In the genomic region with DNA sequence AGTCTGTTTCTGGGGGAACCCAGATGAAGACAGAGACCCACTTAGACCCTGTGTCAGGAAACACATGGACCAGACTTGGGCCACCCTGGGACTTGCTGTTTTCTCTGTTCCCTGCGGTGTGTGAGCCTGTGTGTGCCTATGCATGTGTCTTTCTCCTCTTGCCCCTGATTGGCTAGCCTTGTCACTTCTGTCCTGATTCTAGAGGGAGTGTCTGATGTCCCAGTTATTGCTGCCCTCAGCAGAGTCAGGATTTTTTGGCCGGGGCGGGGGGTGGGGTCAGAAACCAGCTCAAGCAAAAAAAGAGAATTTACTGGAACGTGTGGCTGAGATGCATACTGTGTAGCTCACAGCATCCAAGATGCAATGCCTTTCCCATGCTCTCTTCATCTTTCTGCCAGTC, we compare ENCODE assay signal across 19 cellular contexts. TPM values are rescaled to one million over a fixed set of nuclear protein-coding genes. Genes with fewer than 3 reads are reported as not detected.
A peak's percentile ranks its signal among the peaks of the same experiment; 100 is the strongest.
DNase-seq lines count a peak whose midpoint lies in the region; ATAC-seq and TF ChIP-seq lines count a peak whose summit lies in the region.
"Had no signal": no experiment of that assay in that cellular context is flagged by ENCODE, and none has a peak within 500 bp of the region (broad histone marks: within the 10 kb centered on the region; RNA-seq: fewer than 3 reads in every experiment).

No MANE protein-coding gene starts in this region.

- no peaks in the 10 kb centered on the region for H3K27me3 ChIP-seq in CD8-positive, alpha-beta T cell (ENCODE audit: insufficient read depth, low read length)
- H3K27me3 ChIP-seq in osteoblast (ENCODE audit: insufficient read depth, low read length) = no peaks in the 10 kb centered on the region
- H3K27me3 ChIP-seq: sigmoid colon, tibial artery had no signal

- ATAC-seq in CD8-positive, alpha-beta T cell = no peak
- ATAC-seq in GM21515 (IDR thresholded peaks at IDR 0.05; ENCODE audit: unreplicated experiment) (peak; percentile 5), activated B cell treated with CpG ODN at 0.5 μM for 24 hours (ENCODE audit: low read depth) (no peak), naive B cell (ENCODE audit: low read depth in 2 of 2) (no peak)

- H3K4me3 Mint-ChIP-seq in CD8-positive, alpha-beta T cell = no peak overlapping the region
- peak overlapping the region; percentile 65 for H3K4me3 Mint-ChIP-seq in activated B cell treated with CpG ODN at 0.5 μM for 24 hours
- H3K4me3 Mint-ChIP-seq in naive B cell = peak overlapping the region; percentile 63 to 91 (median 82)

- H3K9me3 ChIP-seq in CD8-positive, alpha-beta T cell (ENCODE audit: low read length) = no peaks in the 10 kb centered on the region
- H3K9me3 ChIP-seq in osteoblast (ENCODE audit: low read depth, low read length) = no peaks in the 10 kb centered on the region
- H3K9me3 ChIP-seq: sigmoid colon had no signal

- H3K27ac ChIP-seq in CD8-positive, alpha-beta T cell (ENCODE audit: low read depth, low read length) = no peak overlapping the region
- H3K27ac ChIP-seq in osteoblast (ENCODE audit: low read depth, low read length) = no peak overlapping the region
- H3K27ac ChIP-seq: epithelial cell of prostate, parathyroid adenoma, sigmoid colon, tibial artery, VCaP had no signal

- no peak for TF ChIP-seq CTCF in CD8-positive, alpha-beta T cell (IDR thresholded peaks at IDR 0.05)
- TF ChIP-seq CTCF in activated B cell treated with CpG ODN at 0.5 μM for 24 hours (IDR thresholded peaks at IDR 0.05) (no peak), osteoblast (IDR thresholded peaks at IDR 0.05; ENCODE audit: extremely low read depth, low read depth, low read length) (no peak)

- peak overlapping the region; percentile 37 for H3K27ac Mint-ChIP-seq in CD8-positive, alpha-beta T cell
- H3K27ac Mint-ChIP-seq in activated B cell treated with CpG ODN at 0.5 μM for 24 hours (peak overlapping the region; percentile 92), naive B cell (peak overlapping the region; percentile 82 to 100 (median 98))

- CTCF ChIA-PET in CD8-positive, alpha-beta T cell (lab: Charles Lee) = no interaction called here
- CTCF ChIA-PET in activated B cell treated with CpG ODN at 0.5 μM for 24 hours (lab: Charles Lee) = interaction anchor here (0.9 to 2.6 kb wide), 6 partner anchors 10 to 65 kb away, joined by 3 to 8 read pairs (median 4); no protein-coding TSS in a partner anchor

- peaks cover 3% of the 10 kb centered on the region for H3K9me3 Mint-ChIP-seq in CD8-positive, alpha-beta T cell
- H3K9me3 Mint-ChIP-seq in activated B cell treated with CpG ODN at 0.5 μM for 24 hours = no peaks in the 10 kb centered on the region
- no peaks in the 10 kb centered on the region for H3K9me3 Mint-ChIP-seq in naive B cell

- POLR2A ChIA-PET in CD8-positive, alpha-beta T cell (lab: Charles Lee) = interaction anchor here (0.7 kb wide), 1 partner anchor 42 kb away, joined by 3 read pairs; no protein-coding TSS in a partner anchor
- POLR2A ChIA-PET in activated B cell treated with CpG ODN at 0.5 μM for 24 hours (lab: Charles Lee) = interaction anchor here (1.0 to 7.7 kb wide), 20 partner anchors 8 to 95 kb away, joined by 5 to 194 read pairs (median 11); a partner anchor contains a TSS

- H3K27me3 Mint-ChIP-seq in CD8-positive, alpha-beta T cell (ENCODE audit: low read depth) = no peaks in the 10 kb centered on the region
- H3K27me3 Mint-ChIP-seq in activated B cell treated with CpG ODN at 0.5 μM for 24 hours (no peaks in the 10 kb centered on the region), naive B cell (no peaks in the 10 kb centered on the region)

- H3K4me1 ChIP-seq in CD8-positive, alpha-beta T cell (ENCODE audit: insufficient read depth, low read length) = no peaks in the 10 kb centered on the region
- no peaks in the 10 kb centered on the region for H3K4me1 ChIP-seq in osteoblast (ENCODE audit: insufficient read depth, low read length)
- H3K4me1 ChIP-seq: parathyroid adenoma, sigmoid colon, tibial artery had no signal

- no peak overlapping the region for H3K4me3 ChIP-seq in CD8-positive, alpha-beta T cell (ENCODE audit: low read depth, low read length)
- no peak overlapping the region for H3K4me3 ChIP-seq in osteoblast (ENCODE audit: insufficient read depth, low read length)
- H3K4me3 ChIP-seq: K562, sigmoid colon, tibial artery had no signal

- H3K4me1 Mint-ChIP-seq in CD8-positive, alpha-beta T cell (ENCODE audit: low read depth) = peaks cover 15% of the 10 kb centered on the region
- H3K4me1 Mint-ChIP-seq in activated B cell treated with CpG ODN at 0.5 μM for 24 hours = peaks cover 98% of the 10 kb centered on the region
- H3K4me1 Mint-ChIP-seq in naive B cell = peaks cover 87 to 100% (median 99%) of the 10 kb centered on the region in 3 donors

- no peak for DNase-seq in CD8-positive, alpha-beta T cell
- DNase-seq in activated B cell treated with CpG ODN at 0.5 μM for 24 hours (no peak), naive B cell (no peak), SHP77 treated with DMSO at 0.1 percent for 48 hours (lab: John Stamatoyannopoulos, UW) (no peak), HT-29 (ENCODE audit: low spot score) (no peak), NCI-H2029 (lab: John Stamatoyannopoulos, UW) (no peak), osteoblast (ENCODE audit: insufficient read length, low spot score, missing footprints) (no peak)
- DNase-seq: activated CD4-positive, alpha-beta T cell treated with anti-CD3 and anti-CD28 coated beads, Interleukin-2, amount 50 U/mL, for 4 hours; DMS79; islet precursor cell; NCI-H1930; sigmoid colon; stimulated activated naive CD4-positive, alpha-beta T cell treated with Interleukin-2 at 50 U/mL for 16 hours; tibial artery had no signal

- H4K20me1 ChIP-seq in osteoblast (ENCODE audit: insufficient read depth, low read length) = no peaks in the 10 kb centered on the region

- H3K36me3 Mint-ChIP-seq in CD8-positive, alpha-beta T cell = no peaks in the 10 kb centered on the region
- peaks cover 61% of the 10 kb centered on the region for H3K36me3 Mint-ChIP-seq in activated B cell treated with CpG ODN at 0.5 μM for 24 hours (ENCODE audit: low read depth)
- peaks cover 12 to 23% of the 10 kb centered on the region in 2 donors for H3K36me3 Mint-ChIP-seq in naive B cell

- no peaks in the 10 kb centered on the region for H3K79me2 ChIP-seq in osteoblast (ENCODE audit: insufficient read depth, low read length)
- H3K79me2 ChIP-seq: parathyroid adenoma had no signal

- H2AFZ ChIP-seq in osteoblast (ENCODE audit: low read length) = no peak overlapping the region
- H2AFZ ChIP-seq: parathyroid adenoma had no signal

- no peak overlapping the region for H3K4me2 ChIP-seq in osteoblast (ENCODE audit: insufficient read depth, low read length)

- intact Hi-C loops in CD8-positive, alpha-beta T cell (cut with DNase I, micrococcal nuclease) = no loop called here
- intact Hi-C loops in activated B cell treated with CpG ODN at 0.5 μM for 24 hours (cut with micrococcal nuclease) = loop anchor here (1.0 kb wide), 4 partner anchors 8 to 28 kb away; no protein-coding TSS in a partner anchor

- H3K36me3 ChIP-seq in CD8-positive, alpha-beta T cell (ENCODE audit: insufficient read depth, low read length) = no peaks in the 10 kb centered on the region
- no peaks in the 10 kb centered on the region for H3K36me3 ChIP-seq in osteoblast (ENCODE audit: insufficient read depth, low read length)
- H3K36me3 ChIP-seq: sigmoid colon, tibial artery had no signal

RNA-seq across cellular contexts. Expression of a gene that starts 30.5 kb away (rescaled TPM):
- total RNA-seq in CD8-positive, alpha-beta T cell = 10 to 100 TPM in 1 of 2 experiments, 1 to 10 TPM in 1; 7.6 to 10.2 TPM
- 449 and 525 TPM in 2 replicates for total RNA-seq in activated B cell treated with CpG ODN at 0.5 μM for 24 hours
- polyA plus RNA-seq in naive B cell (ENCODE audit: low read depth in 6 of 6) = 100 to 1,000 TPM in 2 of 6 donors, 10 to 100 TPM in 4; 65.1 to 119 (median 92.5) TPM
- total RNA-seq in HT-29 (2014; rRNA removed; shearing (Covaris generic)) = 1.6 and 3.0 TPM in 2 replicates
- 0.59 and 1.1 TPM in 2 replicates for total RNA-seq in osteoblast

Comparison
In these comparisons a context has a peak if more than half of its experiments do, and no peak if none do; other contexts are left out.
1. H3K27ac Mint-ChIP-seq: peak in every context shown above with its lines; median percentile 98 in naive B cell; 92 in activated B cell treated with CpG ODN at 0.5 μM for 24 hours; 37 in CD8-positive, alpha-beta T cell.
2. RNA of a gene that starts 30.5 kb away (total RNA-seq): 449 to 525 TPM in activated B cell treated with CpG ODN at 0.5 μM for 24 hours; 7.6 to 10.2 TPM in CD8-positive, alpha-beta T cell, 1.6 to 3.0 TPM in HT-29 and 0.59 to 1.1 TPM in osteoblast; every median in the first group is over 10 times any median in the second.